Comparison of ENCODE assay signal across 31 cellular contexts in genomic region chr12:38516418-38516817, GRCh38.
A peak's percentile ranks its signal among the peaks of the same experiment; 100 is the strongest.
DNase-seq lines count a peak whose midpoint lies in the region; ATAC-seq, FAIRE-seq and TF ChIP-seq lines count a peak whose summit lies in the region.
"Had no signal": no experiment of that assay in that cellular context is flagged by ENCODE, and none has a peak within 500 bp of the region (broad histone marks: within the 10 kb centered on the region; RNA-seq: fewer than 3 reads in every experiment).

No MANE protein-coding gene starts in this region.

- no peak for TF ChIP-seq RAD21 in liver (IDR thresholded peaks at IDR 0.05)
- no peak for TF ChIP-seq RAD21 in HepG2 (CRISPR knock-in tag; IDR thresholded peaks at IDR 0.05)

- no peak overlapping the region for H2BK120ac ChIP-seq in neuronal stem cell (ENCODE audit: low read depth, low read length)

- CTCF ChIA-PET in HepG2 (lab: Yijun Ruan, JAX; ENCODE audit: low intra/inter-chr PET ratio, low total read pairs): no interaction called here

- DNase-seq in HepG2 (ENCODE audit: low spot score) (no peak), neuronal stem cell (ENCODE audit: low spot score) (peak; percentile 64), testis (no peak), NK-92 (lab: John Stamatoyannopoulos, UW; ENCODE audit: unreplicated experiment) (no peak)
- DNase-seq in activated naive CD4-positive, alpha-beta T cell treated with Interleukin-2 at 50 U/mL for 16 hours: no peak
- DNase-seq: 8988T; ACHN; BE2C; Calu3; CD8-positive, alpha-beta memory T cell; DMS153; DND-41; IMR-90; KG1; MG63; NCI-H1105 treated with DMSO at 0.1 percent for 48 hours; NCI-H146; NCI-H1930; NCI-H2107; NCI-H446; NCI-H524 treated with DMSO at 0.1 percent for 48 hours; NCI-H774; SIG-M5 had no signal

- intact Hi-C loops in HepG2 (cut with micrococcal nuclease; ENCODE audit: unreplicated experiment): no loop called here
- intact Hi-C loops in testis (cut with DNase I; ENCODE audit: low total_unique reads): no loop called here

- no peak for ATAC-seq in HepG2
- ATAC-seq in GM18870 (IDR thresholded peaks at IDR 0.05; ENCODE audit: unreplicated experiment): no peak

- no TSS peak for BruUV-seq in HepG2 (replicated peaks; lab: Mats Ljungman, UMichigan)

- no peak overlapping the region for H4K8ac ChIP-seq in neuronal stem cell (ENCODE audit: low read depth, low read length)

- H3K4me1 ChIP-seq in liver (ENCODE audit: control insufficient read depth in 4 of 4, insufficient read depth in 4 of 4, low read length in 3 of 4) (peaks cover 0 to 3% (median 0%) of the 10 kb centered on the region in 4 donors), HepG2 (ENCODE audit: insufficient read depth, low read length) (no peaks in the 10 kb centered on the region), iPS-18a (ENCODE audit: control insufficient read depth, low read depth, low read length) (peaks cover 11% of the 10 kb centered on the region), neuronal stem cell (ENCODE audit: control insufficient read depth in 2 of 2, insufficient read depth in 1 of 2, low read depth in 1 of 2, low read length in 2 of 2) (peaks cover 0 to 8% of the 10 kb centered on the region in 2 donors), testis (no peaks in the 10 kb centered on the region)
- H3K4me1 ChIP-seq: BE2C had no signal

- no peak overlapping the region for H3K4me3 ChIP-seq in liver (ENCODE audit: low read depth in 1 of 3, low read length in 3 of 3)
- H3K4me3 ChIP-seq in HepG2 (replicated peaks in 1 of 3; ENCODE audit: insufficient read depth in 1 of 3, low read depth in 2 of 3, low read length in 3 of 3): no peak overlapping the region
- no peak overlapping the region for H3K4me3 ChIP-seq in iPS-18a (ENCODE audit: low read length)
- no peak overlapping the region for H3K4me3 ChIP-seq in neuronal stem cell (ENCODE audit: low read length in 2 of 2)
- no peak overlapping the region for H3K4me3 ChIP-seq in testis
- H3K4me3 ChIP-seq: MG63, SK-N-MC had no signal

- TF ChIP-seq CTCF in liver (IDR thresholded peaks at IDR 0.05; ENCODE audit: low read depth, low read length, missing input control) (no peak), HepG2 (CRISPR knock-in tag; IDR thresholded peaks at IDR 0.05) (no peak), testis (IDR thresholded peaks at IDR 0.05) (no peak)

- H4K91ac ChIP-seq in neuronal stem cell (ENCODE audit: low read depth, low read length, poor library complexity): no peak overlapping the region

- H3K36me3 ChIP-seq in liver (ENCODE audit: control insufficient read depth in 4 of 4, insufficient read depth in 3 of 4, low read depth in 1 of 4, low read length in 3 of 4) (no peaks in the 10 kb centered on the region), HepG2 (replicated peaks in 1 of 2; ENCODE audit: control insufficient read depth in 1 of 2, insufficient read depth in 2 of 2, low read length in 2 of 2) (no peaks in the 10 kb centered on the region), iPS-18a (ENCODE audit: control insufficient read depth, low read depth, low read length) (no peaks in the 10 kb centered on the region), neuronal stem cell (replicated peaks in 1 of 2; ENCODE audit: control insufficient read depth in 2 of 2, insufficient read depth in 2 of 2, low read length in 2 of 2) (no peaks in the 10 kb centered on the region), testis (ENCODE audit: low read depth, missing control alignments) (no peaks in the 10 kb centered on the region)
- H3K36me3 ChIP-seq: BE2C, MG63 had no signal

- no peaks in the 10 kb centered on the region for H3K79me2 ChIP-seq in HepG2 (ENCODE audit: insufficient read depth, low read length)

- H4K20me1 ChIP-seq in HepG2 (ENCODE audit: insufficient read depth, low read length): no peaks in the 10 kb centered on the region

- no peak overlapping the region for H3K14ac ChIP-seq in neuronal stem cell (ENCODE audit: low read length)

- H3K9me3 ChIP-seq in liver (ENCODE audit: control insufficient read depth in 4 of 4, low read length in 3 of 4) (no peaks in the 10 kb centered on the region), HepG2 (ENCODE audit: low read length) (no peaks in the 10 kb centered on the region), iPS-18a (ENCODE audit: control insufficient read depth, low read depth, low read length) (no peaks in the 10 kb centered on the region), neuronal stem cell (replicated peaks in 1 of 2; ENCODE audit: control insufficient read depth in 2 of 2, insufficient read depth in 1 of 2, low read depth in 1 of 2, low read length in 2 of 2) (no peaks in the 10 kb centered on the region), testis (no peaks in the 10 kb centered on the region)
- H3K9me3 ChIP-seq: BE2C, MG63 had no signal

- H3K27me3 ChIP-seq in liver (ENCODE audit: control insufficient read depth in 4 of 4, insufficient read depth in 4 of 4, low read length in 3 of 4): no peaks in the 10 kb centered on the region
- H3K27me3 ChIP-seq in HepG2 (ENCODE audit: control insufficient read depth in 1 of 2, insufficient read depth in 2 of 2, low read length in 2 of 2): no peaks in the 10 kb centered on the region
- H3K27me3 ChIP-seq in iPS-18a (ENCODE audit: control insufficient read depth, insufficient read depth, low read length): no peaks in the 10 kb centered on the region
- no peaks in the 10 kb centered on the region for H3K27me3 ChIP-seq in neuronal stem cell (ENCODE audit: control insufficient read depth in 3 of 3, insufficient read depth in 3 of 3, low read depth in 1 of 3, low read length in 3 of 3)
- H3K27me3 ChIP-seq in testis: no peaks in the 10 kb centered on the region
- H3K27me3 ChIP-seq: BE2C, MG63 had no signal

- no peak overlapping the region for H3K18ac ChIP-seq in neuronal stem cell (ENCODE audit: low read length)

- H2BK12ac ChIP-seq in neuronal stem cell (ENCODE audit: low read length): no peak overlapping the region

- H3K79me1 ChIP-seq in neuronal stem cell (ENCODE audit: low read depth, low read length): no peaks in the 10 kb centered on the region

- 37% methylated on average over 2 of the region's 2 CpGs for WGBS in liver
- 0% methylated on average over 2 of the region's 2 CpGs for WGBS in HepG2 (ENCODE audit: low lambda C conversion rate)
- WGBS in neuronal stem cell (ENCODE audit: extremely low coverage in 2 of 2, insufficient read length in 2 of 2, insufficient replicate concordance in 1 of 2), 2 donors: no CpG with 5 or more reads among the region's 2 CpGs
- 27 to 36% methylated on average over 2 of the region's 2 CpGs for WGBS in testis, 2 donors

- no peak for FAIRE-seq in HepG2 (lab: Jason Lieb, UNC)
- FAIRE-seq: GM12892, GM19239, H54, RCC 7860 had no signal

- H2AFZ ChIP-seq in HepG2 (ENCODE audit: low read length) (no peak overlapping the region), neuronal stem cell (ENCODE audit: low read length) (peak overlapping the region; percentile 70)

- TF ChIP-seq EP300 in HepG2 (IDR thresholded peaks at IDR 0.05; ENCODE audit: low read depth in 2 of 2, low read length in 2 of 2) (no peak), HepG2 (CRISPR knock-in tag; IDR thresholded peaks at IDR 0.05; ENCODE audit: borderline replicate concordance) (no peak)

- H3K27ac ChIP-seq in liver (ENCODE audit: low read depth in 1 of 2, low read length in 2 of 2): no peak overlapping the region
- H3K27ac ChIP-seq in HepG2 (ENCODE audit: extremely low read length, insufficient read depth, low read length): no peak overlapping the region
- no peak overlapping the region for H3K27ac ChIP-seq in iPS-18a (ENCODE audit: low read length)
- H3K27ac ChIP-seq in neuronal stem cell (replicated peaks; ENCODE audit: low read length): no peak overlapping the region
- H3K27ac ChIP-seq in testis: peak overlapping the region; percentile 53 to 71
- H3K27ac ChIP-seq: SK-N-MC had no signal

- no peak overlapping the region for H2BK15ac ChIP-seq in neuronal stem cell (ENCODE audit: low read length)

- H2AK5ac ChIP-seq in neuronal stem cell (ENCODE audit: low read depth, low read length): no peak overlapping the region

- H3K9ac ChIP-seq in liver (ENCODE audit: low read depth in 1 of 2, low read length in 2 of 2) (no peak overlapping the region), HepG2 (ENCODE audit: insufficient read depth, low read depth, low read length) (no peak overlapping the region), iPS-18a (ENCODE audit: low read length) (peak overlapping the region; percentile 22), neuronal stem cell (ENCODE audit: low read depth, low read length, poor library complexity) (no peak overlapping the region)

- no peak overlapping the region for H3K4ac ChIP-seq in neuronal stem cell (ENCODE audit: low read length)

- H3K4me2 ChIP-seq in HepG2 (ENCODE audit: low read depth, low read length): no peak overlapping the region
- no peak overlapping the region for H3K4me2 ChIP-seq in neuronal stem cell (ENCODE audit: insufficient read depth, low read length, poor library complexity, severe bottlenecking)

- POLR2A ChIA-PET in HepG2 (lab: Yijun Ruan, JAX): no interaction called here

- TF ChIP-seq POLR2A in HepG2 (IDR thresholded peaks at IDR 0.05; ENCODE audit: insufficient read depth in 1 of 2, low read depth in 2 of 2, low read length in 2 of 2) (no peak), testis (IDR thresholded peaks at IDR 0.05) (no peak)

- in situ Hi-C loops in HepG2 (cut with HindIII; ENCODE audit: extremely low pct_ligation_motif_present, low pct_unique_long_range_greater_than_20kb): no loop called here

- no peak overlapping the region for H3K23ac ChIP-seq in neuronal stem cell (ENCODE audit: low read depth, low read length, poor library complexity)

- H2BK5ac ChIP-seq in neuronal stem cell (ENCODE audit: low read length): no peak overlapping the region

TF ChIP-seq in liver, 16 proteins besides CTCF, POLR2A, EP300 and RAD21:
- TF ChIP-seq JUND (IDR thresholded peaks at IDR 0.05) (no peak), TAF1 (conservative IDR thresholded peaks at IDR 0.05) (no peak), FOXA1 (IDR thresholded peaks at IDR 0.05) (no peak), YY1 (IDR thresholded peaks at IDR 0.05) (no peak), GABPA (IDR thresholded peaks at IDR 0.05 in 1 of 2, conservative IDR thresholded peaks at IDR 0.05 in 1 of 2) (no peak), NR2F2 (IDR thresholded peaks at IDR 0.05) (peak; percentile 63)

TF ChIP-seq in HepG2, 621 proteins besides CTCF, POLR2A, EP300 and RAD21 (continues in another document):
- TF ChIP-seq SIN3A (IDR thresholded peaks at IDR 0.05; ENCODE audit: borderline replicate concordance, low read depth, low read length) (no peak), ZNF446 (CRISPR knock-in tag; IDR thresholded peaks at IDR 0.05) (no peak), NCOR1 (IDR thresholded peaks at IDR 0.05; ENCODE audit: borderline replicate concordance, low read length) (no peak), AHR (CRISPR knock-in tag; IDR thresholded peaks at IDR 0.05) (no peak), PAX8 (CRISPR knock-in tag; IDR thresholded peaks at IDR 0.05; ENCODE audit: borderline replicate concordance) (no peak)

Comparison
In these comparisons a context has a peak if more than half of its experiments do, and no peak if none do; other contexts are left out.
1. H3K27ac ChIP-seq: peak in testis (2 of 2); none in liver (0 of 2), HepG2 (single experiment), iPS-18a (single experiment) and neuronal stem cell (single experiment).